8 cellular contexts compared by ENCODE assay signal in the genomic region with DNA sequence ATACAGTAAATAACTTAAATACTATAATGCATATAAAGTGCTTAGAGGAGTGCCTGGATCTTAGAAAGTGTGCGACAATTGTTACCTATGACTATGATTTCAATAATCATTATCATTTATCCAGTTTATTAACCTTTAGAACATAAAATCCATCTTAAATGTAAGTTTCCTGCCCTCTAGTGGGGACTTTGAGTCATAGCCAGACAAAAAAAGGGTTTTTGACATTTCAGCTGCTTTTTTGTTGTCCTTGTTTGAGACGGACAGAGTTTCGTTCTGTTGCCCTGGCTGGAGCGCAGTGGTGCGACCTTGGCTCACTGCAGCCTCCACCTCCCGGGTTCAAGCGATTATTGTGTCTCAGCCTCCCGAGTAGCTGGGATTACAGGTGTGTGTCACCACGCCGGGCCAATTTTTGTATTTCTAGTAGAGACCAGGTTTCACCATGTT. TPM values are rescaled to one million over a fixed set of nuclear protein-coding genes. Genes with fewer than 3 reads are reported as not detected.
A peak's percentile ranks its signal among the peaks of the same experiment; 100 is the strongest.
DNase-seq lines count a peak whose midpoint lies in the region; ATAC-seq and TF ChIP-seq lines count a peak whose summit lies in the region.

No MANE protein-coding gene starts in this region.

- H3K36me3 ChIP-seq in cardiac muscle cell (no peaks in the 10 kb centered on the region), liver (ENCODE audit: control insufficient read depth in 4 of 4, insufficient read depth in 3 of 4, low read depth in 1 of 4, low read length in 3 of 4) (no peaks in the 10 kb centered on the region)

- DNase-seq in cardiac muscle cell (ENCODE audit: low read depth in 1 of 2, low spot score in 1 of 2) (peak; percentile 45 to 69), cardiac septum (ENCODE audit: low spot score) (no peak), NCI-H1694 treated with DMSO at 0.1 percent for 48 hours (lab: John Stamatoyannopoulos, UW) (peak; percentile 34), astrocyte of the spinal cord (ENCODE audit: low read depth, low spot score) (peak; percentile 59), mesenteric fat pad (ENCODE audit: low spot score) (no peak), GM19240 (ENCODE audit: insufficient read length, low spot score) (no peak)

- TF ChIP-seq CTCF in cardiac muscle cell (IDR thresholded peaks at IDR 0.05; ENCODE audit: low read depth, low read length), result peak; percentile 71
- peak; percentile 68 for TF ChIP-seq CTCF in astrocyte of the spinal cord (IDR thresholded peaks at IDR 0.05; ENCODE audit: low read depth, low read length)
- peak; percentile 85 for TF ChIP-seq CTCF in liver (IDR thresholded peaks at IDR 0.05; ENCODE audit: low read depth, low read length, missing input control)

- H3K27me3 ChIP-seq in cardiac muscle cell (no peaks in the 10 kb centered on the region), liver (ENCODE audit: control insufficient read depth in 4 of 4, insufficient read depth in 4 of 4, low read length in 3 of 4) (no peaks in the 10 kb centered on the region)

- H3K4me3 ChIP-seq in cardiac muscle cell (no peak overlapping the region), astrocyte of the spinal cord (ENCODE audit: low read depth, low read length) (no peak overlapping the region), liver (ENCODE audit: low read depth in 1 of 3, low read length in 3 of 3) (peak overlapping the region in 1 of 3 donors; percentile 2)

- H3K4me1 ChIP-seq in cardiac muscle cell (ENCODE audit: low read depth), result peaks cover 2% of the 10 kb centered on the region
- H3K4me1 ChIP-seq in liver (ENCODE audit: control insufficient read depth in 4 of 4, insufficient read depth in 4 of 4, low read length in 3 of 4), result peaks cover 17 to 48% (median 31%) of the 10 kb centered on the region in 4 donors

- in situ Hi-C loops in astrocyte of the spinal cord (cut with HindIII; ENCODE audit: low sequenced_read_pairs), result no loop called here

- no peak for ATAC-seq in GM19324 (IDR thresholded peaks at IDR 0.05; ENCODE audit: low FRiP score, unreplicated experiment)

- no peak overlapping the region for H3K27ac ChIP-seq in cardiac muscle cell
- peak overlapping the region in 1 of 2 donors; percentile 19 for H3K27ac ChIP-seq in liver (ENCODE audit: low read depth in 1 of 2, low read length in 2 of 2)

- H3K9ac ChIP-seq in liver (ENCODE audit: low read depth in 1 of 2, low read length in 2 of 2), result no peak overlapping the region

- intact Hi-C loops in cardiac septum (cut with DNase I), result loop anchor here (5.0 kb wide), 2 partner anchors 35 to 315 kb away; no protein-coding TSS in a partner anchor

- H3K9me3 ChIP-seq in cardiac muscle cell (ENCODE audit: low read depth) (no peaks in the 10 kb centered on the region), liver (ENCODE audit: control insufficient read depth in 4 of 4, low read length in 3 of 4) (no peaks in the 10 kb centered on the region)

- TF ChIP-seq RAD21 in liver (IDR thresholded peaks at IDR 0.05), result peak; percentile 88 to 92

- 23% methylated on average over 10 of the region's 10 CpGs for WGBS in liver

TF ChIP-seq in liver, 16 proteins besides CTCF, POLR2A, EP300 and RAD21:
- TF ChIP-seq ATF3 (IDR thresholded peaks at IDR 0.05) (no peak), RXRA (IDR thresholded peaks at IDR 0.05) (peak; percentile 16 to 53), FOXA2 (IDR thresholded peaks at IDR 0.05) (no peak), SP1 (IDR thresholded peaks at IDR 0.05) (no peak), EGR1 (IDR thresholded peaks at IDR 0.05; ENCODE audit: low read depth in 2 of 2) (no peak), HNF4A (conservative IDR thresholded peaks at IDR 0.05) (peak; percentile 27 to 48)
- TF ChIP-seq, protein P1, sequence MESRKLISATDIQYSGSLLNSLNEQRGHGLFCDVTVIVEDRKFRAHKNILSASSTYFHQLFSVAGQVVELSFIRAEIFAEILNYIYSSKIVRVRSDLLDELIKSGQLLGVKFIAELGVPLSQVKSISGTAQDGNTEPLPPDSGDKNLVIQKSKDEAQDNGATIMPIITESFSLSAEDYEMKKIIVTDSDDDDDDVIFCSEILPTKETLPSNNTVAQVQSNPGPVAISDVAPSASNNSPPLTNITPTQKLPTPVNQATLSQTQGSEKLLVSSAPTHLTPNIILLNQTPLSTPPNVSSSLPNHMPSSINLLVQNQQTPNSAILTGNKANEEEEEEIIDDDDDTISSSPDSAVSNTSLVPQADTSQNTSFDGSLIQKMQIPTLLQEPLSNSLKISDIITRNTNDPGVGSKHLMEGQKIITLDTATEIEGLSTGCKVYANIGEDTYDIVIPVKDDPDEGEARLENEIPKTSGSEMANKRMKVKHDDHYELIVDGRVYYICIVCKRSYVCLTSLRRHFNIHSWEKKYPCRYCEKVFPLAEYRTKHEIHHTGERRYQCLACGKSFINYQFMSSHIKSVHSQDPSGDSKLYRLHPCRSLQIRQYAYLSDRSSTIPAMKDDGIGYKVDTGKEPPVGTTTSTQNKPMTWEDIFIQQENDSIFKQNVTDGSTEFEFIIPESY (IDR thresholded peaks at IDR 0.05), result no peak
- TF ChIP-seq, protein P2, sequence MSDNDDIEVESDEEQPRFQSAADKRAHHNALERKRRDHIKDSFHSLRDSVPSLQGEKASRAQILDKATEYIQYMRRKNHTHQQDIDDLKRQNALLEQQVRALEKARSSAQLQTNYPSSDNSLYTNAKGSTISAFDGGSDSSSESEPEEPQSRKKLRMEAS (IDR thresholded peaks at IDR 0.05), result no peak

RNA-seq across cellular contexts. Expression of gene C9orf152, which starts 9.7 kb away (rescaled TPM):
- total RNA-seq in cardiac muscle cell, result not detected in 2 replicates
- not detected in 2 replicates for polyA plus RNA-seq in cardiac muscle cell
- total RNA-seq in cardiac septum, result not detected
- total RNA-seq in liver, result under 1 TPM in 1 of 2 donors, not detected in 1; 0.08 TPM
- polyA plus RNA-seq in liver, result under 1 TPM; 0.20 to 0.29 TPM
- not detected for total RNA-seq in mesenteric fat pad

RNA-seq across cellular contexts. Expression of gene TXN, which starts 38.6 kb away (rescaled TPM):
- total RNA-seq in cardiac muscle cell, result 55.7 and 82.4 TPM in 2 replicates
- 241 and 287 TPM in 2 replicates for polyA plus RNA-seq in cardiac muscle cell
- 60.0 TPM for total RNA-seq in cardiac septum
- 100 to 1,000 TPM in 1 of 2 donors, 10 to 100 TPM in 1; 65.4 to 111 TPM for total RNA-seq in liver
- 100 to 1,000 TPM; 183 to 400 TPM for polyA plus RNA-seq in liver
- 237 TPM for total RNA-seq in mesenteric fat pad

Comparison
In these comparisons a context has a peak if more than half of its experiments do, and no peak if none do; other contexts are left out.
1. DNase-seq: peak in cardiac muscle cell (2 of 2), NCI-H1694 treated with DMSO at 0.1 percent for 48 hours (single experiment) and astrocyte of the spinal cord (single experiment); none in cardiac septum (single experiment), mesenteric fat pad (single experiment) and GM19240 (single experiment).
2. Peak in every context shown above with its lines, with median percentiles within 50 percentile points of each other: CTCF ChIP-seq.